In genomic region chr14:64734990-64735389, GRCh38 we compare ENCODE assay signal across 13 cellular contexts. TPM values are rescaled to one million over a fixed set of nuclear protein-coding genes. Genes with fewer than 3 reads are reported as not detected.
A peak's percentile ranks its signal among the peaks of the same experiment; 100 is the strongest.
DNase-seq lines count a peak whose midpoint lies in the region; ATAC-seq, FAIRE-seq and TF ChIP-seq lines count a peak whose summit lies in the region.
"Had no signal": no experiment of that assay in that cellular context is flagged by ENCODE, and none has a peak within 500 bp of the region (broad histone marks: within the 10 kb centered on the region; RNA-seq: fewer than 3 reads in every experiment).

No MANE protein-coding gene starts in this region.

- H3K36me3 Mint-ChIP-seq in activated T-helper 2 cell treated with anti-CD3 and anti-CD28 coated beads, Interferon-gamma antibody, Interleukin-2, Interleukin-4, amounts not matched to agents 10 μg/mL and 5 μg/mL and 100 μg/mL, durations not matched to agents 14 hours and 24 hours and 36 hours (ENCODE audit: low read depth) = no peaks in the 10 kb centered on the region
- H3K36me3 Mint-ChIP-seq: stimulated activated naive B cell treated with anti-CD40 and anti-IgM and Interleukin-4, amounts not matched to agents 10 μg/mL and 1 μg/mL and 100 μg/mL, for 72 hours had no signal

- no peaks in the 10 kb centered on the region for H3K27me3 Mint-ChIP-seq in activated T-helper 2 cell treated with anti-CD3 and anti-CD28 coated beads, Interferon-gamma antibody, Interleukin-2, Interleukin-4, amounts not matched to agents 10 μg/mL and 5 μg/mL and 100 μg/mL, durations not matched to agents 14 hours and 24 hours and 36 hours (ENCODE audit: low read depth)
- H3K27me3 Mint-ChIP-seq: stimulated activated naive B cell treated with anti-CD40 and anti-IgM and Interleukin-4, amounts not matched to agents 10 μg/mL and 1 μg/mL and 100 μg/mL, for 72 hours had no signal

- no peaks in the 10 kb centered on the region for H3K4me1 ChIP-seq in left lung
- H3K4me1 ChIP-seq: BE2C had no signal

- ATAC-seq in left cardiac atrium (no peak), Right ventricle myocardium superior (ENCODE audit: poor library complexity) (no peak), left lung (peak; percentile 80), GM18907 (IDR thresholded peaks at IDR 0.05; ENCODE audit: unreplicated experiment) (no peak)
- ATAC-seq: stimulated activated naive B cell treated with anti-CD40 and anti-IgM and Interleukin-4, amounts not matched to agents 10 μg/mL and 1 μg/mL and 100 μg/mL, for 72 hours had no signal

- H3K27me3 ChIP-seq in left lung = no peaks in the 10 kb centered on the region
- H3K27me3 ChIP-seq: BE2C had no signal

- DNase-seq in left cardiac atrium = peak; percentile 11
- DNase-seq in Right ventricle myocardium superior = no peak
- peak; percentile 94 to 99 for DNase-seq in NCI-H524 (lab: John Stamatoyannopoulos, UW)
- DNase-seq in left lung = peak in 1 of 2 donors; percentile 70
- no peak for DNase-seq in urothelium cell line (ENCODE audit: low spot score)
- DNase-seq in stimulated activated CD4-positive, alpha-beta T cell treated with anti-CD3 and anti-CD28 coated beads, Interleukin-4, amount 100 ng/mL, for 4 hours = no peak
- DNase-seq in activated T-helper 2 cell treated with anti-CD3 and anti-CD28 coated beads, Interferon-gamma antibody, Interleukin-2, Interleukin-4, amounts not matched to agents 10 μg/mL and 5 μg/mL and 100 μg/mL, durations not matched to agents 14 hours and 24 hours and 36 hours (ENCODE audit: low spot score) = no peak
- DNase-seq: activated CD8-positive, alpha-beta memory T cell treated with anti-CD3 and anti-CD28 coated beads, Interleukin-2, amount 50 U/mL, for 4 hours; BE2C; NCI-H446; stimulated activated naive B cell treated with anti-CD40 and anti-IgM and Interleukin-4, amounts not matched to agents 10 μg/mL and 1 μg/mL and 100 μg/mL, for 72 hours had no signal

- TF ChIP-seq CTCF in left lung (IDR thresholded peaks at IDR 0.05) = no peak

- peaks cover 0 to 68% of the 10 kb centered on the region in 2 donors for H3K36me3 ChIP-seq in left lung

- no peak overlapping the region for H3K4me3 ChIP-seq in left lung

- intact Hi-C loops in left cardiac atrium (cut with DNase I) = no loop called here
- intact Hi-C loops in Right ventricle myocardium superior (cut with DNase I) = no loop called here
- intact Hi-C loops in left lung (cut with DNase I) = no loop called here
- intact Hi-C loops in activated T-helper 2 cell treated with anti-CD3 and anti-CD28 coated beads, Interferon-gamma antibody, Interleukin-2, Interleukin-4, amounts not matched to agents 10 μg/mL and 5 μg/mL and 100 μg/mL, durations not matched to agents 14 hours and 24 hours and 36 hours (cut with micrococcal nuclease) = no loop called here

- FAIRE-seq in urothelium cell line (lab: Jason Lieb, UNC) = peak; percentile 61
- FAIRE-seq: colon had no signal

- H3K9me3 ChIP-seq in left lung = no peaks in the 10 kb centered on the region
- H3K9me3 ChIP-seq: BE2C had no signal

- no peak overlapping the region for H3K27ac Mint-ChIP-seq in activated T-helper 2 cell treated with anti-CD3 and anti-CD28 coated beads, Interferon-gamma antibody, Interleukin-2, Interleukin-4, amounts not matched to agents 10 μg/mL and 5 μg/mL and 100 μg/mL, durations not matched to agents 14 hours and 24 hours and 36 hours
- H3K27ac Mint-ChIP-seq: stimulated activated naive B cell treated with anti-CD40 and anti-IgM and Interleukin-4, amounts not matched to agents 10 μg/mL and 1 μg/mL and 100 μg/mL, for 72 hours had no signal

- H3K4me1 Mint-ChIP-seq in activated T-helper 2 cell treated with anti-CD3 and anti-CD28 coated beads, Interferon-gamma antibody, Interleukin-2, Interleukin-4, amounts not matched to agents 10 μg/mL and 5 μg/mL and 100 μg/mL, durations not matched to agents 14 hours and 24 hours and 36 hours (ENCODE audit: low read depth) = peaks cover 13% of the 10 kb centered on the region
- H3K4me1 Mint-ChIP-seq: stimulated activated naive B cell treated with anti-CD40 and anti-IgM and Interleukin-4, amounts not matched to agents 10 μg/mL and 1 μg/mL and 100 μg/mL, for 72 hours had no signal

- no peak overlapping the region for H3K4me3 Mint-ChIP-seq in activated T-helper 2 cell treated with anti-CD3 and anti-CD28 coated beads, Interferon-gamma antibody, Interleukin-2, Interleukin-4, amounts not matched to agents 10 μg/mL and 5 μg/mL and 100 μg/mL, durations not matched to agents 14 hours and 24 hours and 36 hours (ENCODE audit: low read depth)
- H3K4me3 Mint-ChIP-seq: stimulated activated naive B cell treated with anti-CD40 and anti-IgM and Interleukin-4, amounts not matched to agents 10 μg/mL and 1 μg/mL and 100 μg/mL, for 72 hours had no signal

- no peaks in the 10 kb centered on the region for H3K9me3 Mint-ChIP-seq in activated T-helper 2 cell treated with anti-CD3 and anti-CD28 coated beads, Interferon-gamma antibody, Interleukin-2, Interleukin-4, amounts not matched to agents 10 μg/mL and 5 μg/mL and 100 μg/mL, durations not matched to agents 14 hours and 24 hours and 36 hours
- H3K9me3 Mint-ChIP-seq: stimulated activated naive B cell treated with anti-CD40 and anti-IgM and Interleukin-4, amounts not matched to agents 10 μg/mL and 1 μg/mL and 100 μg/mL, for 72 hours had no signal

- H3K27ac ChIP-seq in left lung = no peak overlapping the region

RNA-seq across cellular contexts. Expression of gene PLEKHG3, which starts 30.8 kb away (rescaled TPM):
- 10 to 100 TPM; 29.4 to 37.7 TPM for total RNA-seq in left cardiac atrium
- total RNA-seq in Right ventricle myocardium superior = 16.6 TPM
- 10 to 100 TPM; 31.9 to 34.3 TPM for total RNA-seq in left lung
- total RNA-seq in activated T-helper 2 cell treated with anti-CD3 and anti-CD28 coated beads, Interferon-gamma antibody, Interleukin-2, Interleukin-4, amounts not matched to agents 10 μg/mL and 5 μg/mL and 100 μg/mL, durations not matched to agents 14 hours and 24 hours and 36 hours = 1.0 and 1.9 TPM in 2 replicates

Comparison
In these comparisons a context has a peak if more than half of its experiments do, and no peak if none do; other contexts are left out.
1. DNase-seq: peak in left cardiac atrium (single experiment) and NCI-H524 (2 of 2); none in Right ventricle myocardium superior (single experiment), urothelium cell line (single experiment), stimulated activated CD4-positive, alpha-beta T cell treated with anti-CD3 and anti-CD28 coated beads, Interleukin-4, amount 100 ng/mL, for 4 hours (0 of 2) and activated T-helper 2 cell treated with anti-CD3 and anti-CD28 coated beads, Interferon-gamma antibody, Interleukin-2, Interleukin-4, amounts not matched to agents 10 μg/mL and 5 μg/mL and 100 μg/mL, durations not matched to agents 14 hours and 24 hours and 36 hours (single experiment).